11 cellular contexts compared by ENCODE assay signal in the genomic region with DNA sequence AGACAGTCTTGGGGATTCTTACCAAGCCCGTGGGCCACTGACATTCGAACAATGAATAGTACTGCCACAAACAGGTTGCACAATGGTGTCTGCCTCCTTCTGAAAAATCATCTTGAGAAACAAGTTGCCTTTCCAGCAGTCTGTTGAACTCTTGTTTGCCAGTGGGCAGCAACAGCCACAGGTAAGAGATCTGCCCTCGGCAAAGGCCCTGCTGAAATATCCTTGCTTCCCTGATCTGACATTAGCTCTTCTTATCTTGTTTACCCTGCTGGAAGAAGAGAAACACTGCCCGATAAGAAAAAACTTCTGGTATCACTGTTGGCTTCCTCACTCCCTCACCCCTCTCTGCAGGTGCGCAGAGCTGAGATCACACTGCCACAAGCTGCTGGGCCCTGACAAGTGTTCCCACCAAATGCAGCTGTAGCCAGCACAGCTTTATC. TPM values are rescaled to one million over a fixed set of nuclear protein-coding genes. Genes with fewer than 3 reads are reported as not detected.
DNase-seq lines count a peak whose midpoint lies in the region; ATAC-seq and TF ChIP-seq lines count a peak whose summit lies in the region.
"Had no signal": no experiment of that assay in that cellular context is flagged by ENCODE, and none has a peak within 500 bp of the region (broad histone marks: within the 10 kb centered on the region; RNA-seq: fewer than 3 reads in every experiment).

No MANE protein-coding gene starts in this region.

- H2AFZ ChIP-seq in PC-3 (ENCODE audit: low read length) = no peak overlapping the region

- H4K20me1 ChIP-seq in PC-3 (ENCODE audit: low read length) = no peaks in the 10 kb centered on the region

- peaks cover 15% of the 10 kb centered on the region for H3K79me2 ChIP-seq in PC-3 (ENCODE audit: low read length)

- CTCF ChIA-PET in PC-3 (lab: Charles Lee) = no interaction called here

- H3K4me3 ChIP-seq in RWPE2 (ENCODE audit: severe bottlenecking) (no peak overlapping the region), skeletal muscle satellite cell (ENCODE audit: low read length) (peak overlapping the region; percentile 11), PC-3 (ENCODE audit: low read length) (no peak overlapping the region)
- H3K4me3 ChIP-seq: SJSA1 had no signal

- H3K9me2 ChIP-seq in PC-3 (replicated peaks; ENCODE audit: low read length) = no peaks in the 10 kb centered on the region

- H3K9me3 ChIP-seq in RWPE2 (ENCODE audit: severe bottlenecking) (no peaks in the 10 kb centered on the region), skeletal muscle satellite cell (replicated peaks; ENCODE audit: low read length) (no peaks in the 10 kb centered on the region), PC-3 (ENCODE audit: low read length) (no peaks in the 10 kb centered on the region)
- H3K9me3 ChIP-seq: SJSA1 had no signal

- H3K4me2 ChIP-seq in skeletal muscle satellite cell (ENCODE audit: low read length) (peak overlapping the region; percentile 96), PC-3 (ENCODE audit: low read length) (no peak overlapping the region)

- H3K27ac ChIP-seq in RWPE2 (ENCODE audit: poor library complexity, severe bottlenecking) = peak overlapping the region; percentile 85
- peak overlapping the region; percentile 87 for H3K27ac ChIP-seq in foreskin keratinocyte
- no peak overlapping the region for H3K27ac ChIP-seq in PC-3 (ENCODE audit: low read length)
- H3K27ac ChIP-seq: 22Rv1 had no signal

- TF ChIP-seq CTCF in RWPE2 (IDR thresholded peaks at IDR 0.05; ENCODE audit: poor library complexity, severe bottlenecking) (no peak), foreskin keratinocyte (conservative IDR thresholded peaks at IDR 0.05) (peak; percentile 1), PC-3 (conservative IDR thresholded peaks at IDR 0.05; ENCODE audit: low read depth, low read length) (no peak)

- H3K36me3 ChIP-seq in RWPE2 (ENCODE audit: low read depth) = no peaks in the 10 kb centered on the region
- no peaks in the 10 kb centered on the region for H3K36me3 ChIP-seq in skeletal muscle satellite cell (ENCODE audit: insufficient read depth, low read length)
- H3K36me3 ChIP-seq in PC-3 (ENCODE audit: low read depth, low read length) = no peaks in the 10 kb centered on the region
- H3K36me3 ChIP-seq: SJSA1 had no signal

- H3K9ac ChIP-seq in skeletal muscle satellite cell (ENCODE audit: low read depth, low read length) (peak overlapping the region; percentile 27), PC-3 (ENCODE audit: low read length) (no peak overlapping the region)

- H3K27me3 ChIP-seq in RWPE2 (ENCODE audit: insufficient read depth, poor library complexity, severe bottlenecking) (no peaks in the 10 kb centered on the region), foreskin keratinocyte (no peaks in the 10 kb centered on the region), skeletal muscle satellite cell (ENCODE audit: control insufficient read depth, insufficient read depth, low read length) (no peaks in the 10 kb centered on the region), PC-3 (ENCODE audit: low read length) (no peaks in the 10 kb centered on the region)
- H3K27me3 ChIP-seq: SJSA1 had no signal

- POLR2A ChIA-PET in PC-3 (lab: Charles Lee; ENCODE audit: unreplicated experiment) = interaction anchor here (0.5 kb wide), 1 partner anchor 226 kb away, joined by 32 read pairs; no protein-coding TSS in a partner anchor

- DNase-seq in DMS79 treated with DMSO at 0.1 percent for 48 hours (lab: John Stamatoyannopoulos, UW) = peak; percentile 33
- no peak for DNase-seq in DMS79 (lab: John Stamatoyannopoulos, UW)
- no peak for DNase-seq in RWPE2 (ENCODE audit: low spot score)
- no peak for DNase-seq in foreskin keratinocyte
- DNase-seq in NCI-H2196 treated with DMSO at 0.1 percent for 48 hours (lab: John Stamatoyannopoulos, UW; ENCODE audit: unreplicated experiment) = no peak
- DNase-seq in PC-3 = no peak
- DNase-seq in DMS53 (lab: John Stamatoyannopoulos, UW) = no peak
- DNase-seq: naive B cell had no signal

- no TSS peak for BruUV-seq in PC-3 (replicated peaks; lab: Mats Ljungman, UMichigan)

- ATAC-seq in RWPE2 (ENCODE audit: low read depth) = no peak
- peak; percentile 5 for ATAC-seq in foreskin keratinocyte
- ATAC-seq in PC-3 = no peak

- intact Hi-C loops in PC-3 (cut with micrococcal nuclease) = loop anchor here (5.0 kb wide), 2 partner anchors 69 to 84 kb away; no protein-coding TSS in a partner anchor

- H3F3A ChIP-seq in PC-3 (ENCODE audit: low read length, unreplicated experiment) = no peaks in the 10 kb centered on the region

- H3K4me1 ChIP-seq in RWPE2 (ENCODE audit: insufficient read depth, poor library complexity, severe bottlenecking) (peaks cover 28% of the 10 kb centered on the region), foreskin keratinocyte (peaks cover 34% of the 10 kb centered on the region), skeletal muscle satellite cell (ENCODE audit: control insufficient read depth, insufficient read depth, low read length) (peaks cover 53% of the 10 kb centered on the region), PC-3 (ENCODE audit: insufficient read depth, low read length) (peaks cover 41% of the 10 kb centered on the region)

RNA-seq across cellular contexts. Expression of a gene that starts 2.0 kb away (rescaled TPM):
- total RNA-seq in foreskin keratinocyte = 160 and 175 TPM in 2 replicates
- 29.6 and 32.6 TPM in 2 replicates for polyA plus RNA-seq in foreskin keratinocyte
- 9.8 and 13.7 TPM in 2 replicates for total RNA-seq in skeletal muscle satellite cell (2012; rRNA removed)
- total RNA-seq in PC-3 (2014; rRNA removed) = 31.7 and 36.5 TPM in 2 replicates
